Comparison of ENCODE assay signal across 8 cellular contexts in genomic region chr1:201447911-201448871, GRCh38. TPM values are rescaled to one million over a fixed set of nuclear protein-coding genes. Genes with fewer than 3 reads are reported as not detected.
DNase-seq lines count a peak whose midpoint lies in the region; ATAC-seq and TF ChIP-seq lines count a peak whose summit lies in the region.

No MANE protein-coding gene starts in this region.

- TF ChIP-seq POLR2A in Peyer's patch (IDR thresholded peaks at IDR 0.05), result no peak

- TF ChIP-seq CTCF in Peyer's patch (IDR thresholded peaks at IDR 0.05), result peak; percentile 53 to 84 (median 78)
- peak; percentile 65 for TF ChIP-seq CTCF in parathyroid adenoma (IDR thresholded peaks at IDR 0.05)

- H3K9ac ChIP-seq in parathyroid adenoma, result no peak overlapping the region

- H3K9me3 ChIP-seq in Peyer's patch, result no peaks in the 10 kb centered on the region
- H3K9me3 ChIP-seq in parathyroid adenoma (ENCODE audit: control insufficient read depth, low read length), result no peaks in the 10 kb centered on the region

- H3K79me2 ChIP-seq in parathyroid adenoma, result no peaks in the 10 kb centered on the region

- intact Hi-C loops in head of caudate nucleus (cut with DNase I), result loop anchor here (2.0 to 5.0 kb wide), 2 partner anchors 21 to 64 kb away; partner anchors contain the start of gene PHLDA3

- H2AFZ ChIP-seq in parathyroid adenoma, result no peak overlapping the region

- H3K4me1 ChIP-seq in Peyer's patch (peaks cover 0 to 17% (median 0%) of the 10 kb centered on the region in 4 donors), parathyroid adenoma (no peaks in the 10 kb centered on the region)

- H3K27me3 ChIP-seq in Peyer's patch (no peaks in the 10 kb centered on the region), parathyroid adenoma (ENCODE audit: control insufficient read depth, insufficient read depth, low read length) (no peaks in the 10 kb centered on the region)

- H3K4me3 ChIP-seq in Peyer's patch (no peak overlapping the region), parathyroid adenoma (ENCODE audit: low read depth, low read length) (no peak overlapping the region)

- H3K36me3 ChIP-seq in Peyer's patch (no peaks in the 10 kb centered on the region), parathyroid adenoma (ENCODE audit: control insufficient read depth, insufficient read depth, low read length) (no peaks in the 10 kb centered on the region)

- ATAC-seq in GM19035 (IDR thresholded peaks at IDR 0.05; ENCODE audit: unreplicated experiment) (peak; percentile 70), HG03521 (IDR thresholded peaks at IDR 0.05; ENCODE audit: unreplicated experiment) (peak; percentile 80)

- H3K4me2 ChIP-seq in parathyroid adenoma (ENCODE audit: low read length), result no peak overlapping the region

- H3K27ac ChIP-seq in Peyer's patch, result peak overlapping the region in 2 of 4 donors; percentile 39
- no peak overlapping the region for H3K27ac ChIP-seq in parathyroid adenoma

- DNase-seq in AG08395 (ENCODE audit: low spot score) (peak; percentile 85), Peyer's patch (peak; percentile 43 to 86 (median 83)), head of caudate nucleus (peak; percentile 65 to 97 (median 89)), ureter (ENCODE audit: low spot score) (peak; percentile 84)
- DNase-seq in activated naive CD4-positive, alpha-beta T cell treated with Interleukin-2 at 50 U/mL for 16 hours, result peak; percentile 67

RNA-seq across cellular contexts. Expression of gene PHLDA3, which starts 20.8 kb away (rescaled TPM):
- total RNA-seq in Peyer's patch, result 10 to 100 TPM in 1 of 4 donors, 1 to 10 TPM in 3; 4.4 to 43.7 (median 5.2) TPM
- 75.4 TPM for total RNA-seq in ureter

RNA-seq across cellular contexts. Expression of gene TNNI1, which starts 26.7 kb away (rescaled TPM):
- under 1 TPM in 1 of 4 donors, not detected in 3; 0.13 TPM for total RNA-seq in Peyer's patch
- total RNA-seq in ureter, result 0.23 TPM

RNA-seq across cellular contexts. Expression of gene LAD1, which starts 49.1 kb away (rescaled TPM):
- total RNA-seq in Peyer's patch (100 to 1,000 TPM; 106 to 224 (median 192) TPM), ureter (186 TPM)

RNA-seq across cellular contexts. Expression of gene CSRP1, which starts 58.7 kb away (rescaled TPM):
- total RNA-seq in Peyer's patch (100 to 1,000 TPM; 139 to 306 (median 160) TPM), ureter (545 TPM)
